14 cellular contexts compared by ENCODE assay signal in genomic region chr17:50845260-50846147, GRCh38. TPM values are rescaled to one million over a fixed set of nuclear protein-coding genes. Genes with fewer than 3 reads are reported as not detected.
DNase-seq lines count a peak whose midpoint lies in the region; ATAC-seq and TF ChIP-seq lines count a peak whose summit lies in the region.
"Had no signal": no experiment of that assay in that cellular context is flagged by ENCODE, and none has a peak within 500 bp of the region (broad histone marks: within the 10 kb centered on the region; RNA-seq: fewer than 3 reads in every experiment).

No MANE protein-coding gene starts in this region.

- peaks cover 48% of the 10 kb centered on the region for H3K4me1 Mint-ChIP-seq in brain

- peak overlapping the region; percentile 41 for H3K4me2 ChIP-seq in HCT116 (ENCODE audit: low read length)
- H3K4me2 ChIP-seq in SK-N-SH, result no peak overlapping the region

- H3K27me3 ChIP-seq in HCT116 (ENCODE audit: insufficient read depth, low read length) (no peaks in the 10 kb centered on the region), skeletal muscle tissue (ENCODE audit: control insufficient read depth in 3 of 3, insufficient read depth in 3 of 3, low read length in 3 of 3) (no peaks in the 10 kb centered on the region), SK-N-SH (ENCODE audit: insufficient read depth) (no peaks in the 10 kb centered on the region)
- H3K27me3 ChIP-seq: SJCRH30, stomach had no signal

- TF ChIP-seq RAD21 in HCT116 (IDR thresholded peaks at IDR 0.05; ENCODE audit: low read depth) (no peak), SK-N-SH (IDR thresholded peaks at IDR 0.05; ENCODE audit: low read length) (no peak)

- 84% methylated on average over 12 of the region's 12 CpGs for WGBS in SK-N-SH (ENCODE audit: low lambda C conversion rate)

- no peaks in the 10 kb centered on the region for H3K9me3 Mint-ChIP-seq in brain

- no peaks in the 10 kb centered on the region for H3K79me2 ChIP-seq in HCT116 (ENCODE audit: insufficient read depth, low read length)
- no peaks in the 10 kb centered on the region for H3K79me2 ChIP-seq in SK-N-SH (ENCODE audit: insufficient read depth)

- no peaks in the 10 kb centered on the region for H3K36me3 ChIP-seq in HCT116 (ENCODE audit: control insufficient read depth in 1 of 2, insufficient read depth in 2 of 2, low read length in 2 of 2)
- H3K36me3 ChIP-seq in skeletal muscle tissue (ENCODE audit: control insufficient read depth in 3 of 3, insufficient read depth in 3 of 3, low read length in 3 of 3), result no peaks in the 10 kb centered on the region
- no peaks in the 10 kb centered on the region for H3K36me3 ChIP-seq in SK-N-SH (replicated peaks in 1 of 2; ENCODE audit: control insufficient read depth in 1 of 2, insufficient read depth in 2 of 2, low read length in 1 of 2)
- H3K36me3 ChIP-seq: SJCRH30, stomach had no signal

- DNase-seq in HCT116 (ENCODE audit: low read depth, low spot score), result no peak
- DNase-seq in hepatic stellate cell (ENCODE audit: low spot score), result peak; percentile 57
- no peak for DNase-seq in NCI-H2171 (lab: John Stamatoyannopoulos, UW)
- no peak for DNase-seq in SK-N-SH
- no peak for DNase-seq in RPMI8226
- DNase-seq in NCI-H82 (lab: John Stamatoyannopoulos, UW), result no peak
- DNase-seq: COR-L47, naive B cell, NCI-H2227 treated with DMSO at 0.1 percent for 48 hours, SJCRH30, stomach had no signal

- no peak; the same call in 1 of the 2 replicates for ATAC-seq in HCT116

- intact Hi-C loops in HCT116 (cut with micrococcal nuclease), result no loop called here

- H4K20me1 ChIP-seq in HCT116 (ENCODE audit: insufficient read depth) (no peaks in the 10 kb centered on the region), SK-N-SH (ENCODE audit: insufficient read depth) (no peaks in the 10 kb centered on the region)

- no peak for TF ChIP-seq EP300 in SK-N-SH (IDR thresholded peaks at IDR 0.05; ENCODE audit: borderline replicate concordance in 1 of 2, low read depth in 1 of 2, low read length in 1 of 2)

- no TSS peak for BruUV-seq in HCT116 (replicated peaks; lab: Mats Ljungman, UMichigan)

- TF ChIP-seq CTCF in HCT116 (IDR thresholded peaks at IDR 0.05 in 2 of 3, conservative IDR thresholded peaks at IDR 0.05 in 1 of 3; ENCODE audit: borderline replicate concordance in 1 of 3, insufficient read depth in 1 of 3, low read depth in 2 of 3, low read length in 2 of 3) (no peak), brain (conservative IDR thresholded peaks at IDR 0.05) (no peak), SK-N-SH (IDR thresholded peaks at IDR 0.05) (no peak)

- no peak overlapping the region for H3K4me3 Mint-ChIP-seq in brain
- H3K4me3 Mint-ChIP-seq: naive B cell had no signal

- H3K9me3 ChIP-seq in HCT116 (ENCODE audit: control insufficient read depth in 1 of 2, insufficient read depth in 1 of 2, low read depth in 1 of 2, low read length in 2 of 2) (no peaks in the 10 kb centered on the region), skeletal muscle tissue (ENCODE audit: control insufficient read depth in 3 of 3, low read length in 3 of 3) (no peaks in the 10 kb centered on the region), SK-N-SH (no peaks in the 10 kb centered on the region)
- H3K9me3 ChIP-seq: SJCRH30, stomach had no signal

- no peaks in the 10 kb centered on the region for H3K36me3 Mint-ChIP-seq in brain

- POLR2A ChIA-PET in HCT116 (lab: Charles Lee), result interaction anchor here (0.5 to 2.0 kb wide), 2 partner anchors 21 to 280 kb away, joined by 4 to 5 read pairs; partner anchors contain the start of gene TOB1
- POLR2A ChIA-PET in SK-N-SH (lab: Yijun Ruan, JAX), result interaction anchor here (1.0 to 1.2 kb wide), 2 partner anchors 21 to 109 kb away, joined by 3 to 8 read pairs; partner anchors contain the start of gene TOB1

- no peaks in the 10 kb centered on the region for H3F3A ChIP-seq in SK-N-SH (replicated peaks; ENCODE audit: insufficient read depth)

- TF ChIP-seq POLR2A in HCT116 (IDR thresholded peaks at IDR 0.05; ENCODE audit: borderline replicate concordance, extremely low read depth, insufficient read depth, insufficient read length), result no peak

- H3K9ac ChIP-seq in HCT116 (ENCODE audit: low read length), result no peak overlapping the region
- peak overlapping the region; percentile 65 to 81 (median 66) for H3K9ac ChIP-seq in skeletal muscle tissue (ENCODE audit: low read depth in 1 of 3, low read length in 3 of 3)
- H3K9ac ChIP-seq in SK-N-SH, result no peak overlapping the region

- no peaks in the 10 kb centered on the region for H3K9me2 ChIP-seq in HCT116 (ENCODE audit: insufficient read depth)
- no peaks in the 10 kb centered on the region for H3K9me2 ChIP-seq in SK-N-SH

- peaks cover 0 to 22% of the 10 kb centered on the region in 2 experiments; a peak in 2 of 4 replicates for H3K4me1 ChIP-seq in HCT116 (ENCODE audit: control insufficient read depth in 1 of 2, insufficient read depth in 2 of 2, low read length in 2 of 2)
- peaks cover 17 to 47% (median 32%) of the 10 kb centered on the region in 3 donors for H3K4me1 ChIP-seq in skeletal muscle tissue (ENCODE audit: control insufficient read depth in 3 of 3, insufficient read depth in 3 of 3, low read length in 3 of 3)
- H3K4me1 ChIP-seq in SK-N-SH (ENCODE audit: control insufficient read depth in 1 of 2, insufficient read depth in 2 of 2, low read depth in 1 of 2, low read length in 1 of 2), result peaks cover 3 to 5% of the 10 kb centered on the region in 2 experiments; a peak in 2 of 4 replicates
- H3K4me1 ChIP-seq: SJCRH30 had no signal

- H3K27ac Mint-ChIP-seq in brain, result peak overlapping the region in 4 of 5 experiments; percentile 26 to 80 (median 70)
- H3K27ac Mint-ChIP-seq: naive B cell had no signal

- RAD21 ChIA-PET in HCT116 (lab: Charles Lee; ENCODE audit: low non-redundant PET in 1 of 2, low total read pairs in 2 of 2, uncharacterized antibody in 2 of 2, unreplicated experiment in 2 of 2), result interaction anchor here in 1 of 2 experiments (0.6 kb wide), 1 partner anchor 211 kb away, joined by 4 read pairs; no protein-coding TSS in a partner anchor

- H2AFZ ChIP-seq in HCT116 (ENCODE audit: low read depth, low read length, poor library complexity, severe bottlenecking) (no peak overlapping the region), SK-N-SH (ENCODE audit: low read depth) (no peak overlapping the region; the same call in 1 of the 2 replicates)

- no peaks in the 10 kb centered on the region for H3K27me3 Mint-ChIP-seq in brain
- H3K27me3 Mint-ChIP-seq: naive B cell had no signal

- H3K4me3 ChIP-seq in HCT116 (replicated peaks in 1 of 2; ENCODE audit: low read depth in 1 of 2, low read length in 2 of 2) (no peak overlapping the region), skeletal muscle tissue (ENCODE audit: low read length in 3 of 3) (peak overlapping the region in 2 of 3 donors; percentile 34 to 45), SK-N-SH (ENCODE audit: low read depth in 2 of 2, low read length in 1 of 2) (no peak overlapping the region)
- H3K4me3 ChIP-seq: coronary artery, SJCRH30, stomach had no signal

- CTCF ChIA-PET in HCT116 (lab: Charles Lee) (interaction anchor here (1.0 to 6.8 kb wide), 3 partner anchors 18 to 62 kb away, joined by 3 to 127 read pairs (median 5); no protein-coding TSS in a partner anchor), SK-N-SH (lab: Yijun Ruan, JAX) (interaction anchor here (0.8 to 26.2 kb wide), 10 partner anchors 11 to 298 kb away, joined by 3 to 820 read pairs (median 6); no protein-coding TSS in a partner anchor)

- no peak overlapping the region for H3K27ac ChIP-seq in HCT116 (ENCODE audit: low read depth, low read length)
- peak overlapping the region; percentile 98 for H3K27ac ChIP-seq in skeletal muscle tissue (ENCODE audit: low read depth, low read length)
- no peak overlapping the region for H3K27ac ChIP-seq in SK-N-SH (ENCODE audit: low read depth in 2 of 2, low read length in 1 of 2)
- H3K27ac ChIP-seq: coronary artery, SJCRH30, stomach had no signal

TF ChIP-seq in HCT116, 20 proteins besides CTCF, POLR2A, EP300 and RAD21 (continues in another document):
- no peak for TF ChIP-seq EZH2phosphoT487 (IDR thresholded peaks at IDR 0.05; ENCODE audit: borderline replicate concordance)
- no peak for TF ChIP-seq SIN3A (IDR thresholded peaks at IDR 0.05; ENCODE audit: low read depth)
- no peak for TF ChIP-seq MAX (IDR thresholded peaks at IDR 0.05)
- no peak for TF ChIP-seq TCF7L2 (IDR thresholded peaks at IDR 0.05; ENCODE audit: borderline replicate concordance, extremely low read depth, insufficient read depth, insufficient read length)
- TF ChIP-seq EGR1 (IDR thresholded peaks at IDR 0.05; ENCODE audit: low read depth), result no peak
- no peak for TF ChIP-seq CEBPB (IDR thresholded peaks at IDR 0.05; ENCODE audit: low read depth)
- TF ChIP-seq ELF1 (IDR thresholded peaks at IDR 0.05; ENCODE audit: borderline replicate concordance, low read depth), result no peak

TF ChIP-seq in SK-N-SH, 30 proteins besides CTCF, POLR2A, EP300 and RAD21:
- TF ChIP-seq TCF12 (IDR thresholded peaks at IDR 0.05), result no peak
- TF ChIP-seq MEF2A (IDR thresholded peaks at IDR 0.05; ENCODE audit: borderline replicate concordance, low read depth), result no peak
- TF ChIP-seq MAX (IDR thresholded peaks at IDR 0.05; ENCODE audit: low read depth), result no peak
- no peak for TF ChIP-seq SIN3A (IDR thresholded peaks at IDR 0.05; ENCODE audit: borderline replicate concordance, low read depth, low read length)
- no peak for TF ChIP-seq RXRA (IDR thresholded peaks at IDR 0.05; ENCODE audit: borderline replicate concordance, low read depth)

RNA-seq across cellular contexts. Expression of gene WFIKKN2, which starts 10.1 kb away (rescaled TPM):
- total RNA-seq in HCT116 (2021; ENCODE audit: unreplicated experiment), result 0.05 TPM
- not detected in 2 replicates for polyA plus RNA-seq in HCT116 (2012)
- 0.70 TPM for polyA plus RNA-seq in brain (ENCODE audit: insufficient read depth, low read depth, low replicate concordance)
- total RNA-seq in skeletal muscle tissue, result 0.52 TPM
- not detected in 2 replicates for polyA plus RNA-seq in SK-N-SH (2012; rRNA removed)
- under 0.01 TPM in 1 of 2 replicates, not detected in the other for polyA plus RNA-seq in SK-N-SH (2012; cell fraction: cytosol; rRNA removed)
- polyA plus RNA-seq in SK-N-SH (2012; cell fraction: nucleus; rRNA removed), result not detected in 2 replicates
- total RNA-seq: SJCRH30 had no signal

RNA-seq across cellular contexts. Expression of gene TOB1, which starts 20.6 kb away (rescaled TPM):
- total RNA-seq in HCT116 (2021; ENCODE audit: unreplicated experiment) (86.0 TPM), skeletal muscle tissue (27.1 TPM)
- polyA plus RNA-seq in HCT116 (2012), result 57.2 and 74.9 TPM in 2 replicates
- polyA plus RNA-seq in brain (ENCODE audit: insufficient read depth, low read depth, low replicate concordance) (14.6 TPM), SK-N-SH (2012; rRNA removed) (19.3 and 21.8 TPM in 2 replicates)
- 18.3 and 22.8 TPM in 2 replicates for polyA plus RNA-seq in SK-N-SH (2012; cell fraction: cytosol; rRNA removed)
- polyA plus RNA-seq in SK-N-SH (2012; cell fraction: nucleus; rRNA removed), result 14.2 and 22.7 TPM in 2 replicates

Comparison
In these comparisons a context has a peak if more than half of its experiments do, and no peak if none do; other contexts are left out.
1. H3K4me3 ChIP-seq: peak in skeletal muscle tissue (2 of 3); none in HCT116 (0 of 2) and SK-N-SH (0 of 2).
2. H3K9ac ChIP-seq: peak in skeletal muscle tissue (3 of 3); none in HCT116 (single experiment) and SK-N-SH (single experiment).